25 cellular contexts compared by ENCODE assay signal in the genomic region with DNA sequence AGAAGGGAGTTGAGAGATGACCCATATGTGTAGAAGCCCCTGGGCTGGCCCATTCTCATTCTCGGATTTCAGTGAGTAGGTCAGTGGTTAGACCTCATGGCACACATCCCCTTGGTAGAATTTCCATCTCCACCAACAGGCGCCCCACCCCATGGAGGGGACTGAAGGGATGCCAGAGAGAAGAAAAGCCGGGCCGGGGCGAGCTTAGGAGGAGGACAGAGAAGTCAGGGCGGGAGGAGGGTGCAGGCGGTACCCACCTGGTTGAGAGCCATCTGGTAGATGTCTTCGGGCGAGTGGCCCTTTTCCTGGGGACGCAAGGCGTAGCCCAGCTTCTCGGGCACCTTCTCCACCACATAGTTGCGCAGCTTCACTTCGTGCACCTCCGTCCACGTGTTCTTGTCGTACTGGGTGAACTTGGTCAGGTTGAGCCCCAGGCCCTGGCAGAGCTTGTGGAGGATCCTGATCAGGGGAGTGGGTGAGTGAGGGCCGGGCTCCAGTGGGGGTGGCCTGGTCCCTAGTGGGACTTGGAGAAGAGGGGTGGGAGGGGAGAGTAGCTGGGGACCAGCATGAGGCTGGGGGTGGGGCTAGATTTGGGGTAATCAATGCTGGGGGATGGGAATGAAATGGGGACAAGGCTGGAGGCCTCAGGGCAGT. TPM values are rescaled to one million over a fixed set of nuclear protein-coding genes. Genes with fewer than 3 reads are reported as not detected.
DNase-seq lines count a peak whose midpoint lies in the region; ATAC-seq and TF ChIP-seq lines count a peak whose summit lies in the region.
"Had no signal": no experiment of that assay in that cellular context is flagged by ENCODE, and none has a peak within 500 bp of the region (broad histone marks: within the 10 kb centered on the region; RNA-seq: fewer than 3 reads in every experiment).

No MANE protein-coding gene starts in this region.

- no peaks in the 10 kb centered on the region for H3K27me3 Mint-ChIP-seq in activated T-helper 17 cell treated with anti-CD3 and anti-CD28 coated beads, Interleukin-2, amount 50 U/mL, for 72 hours

- ATAC-seq in activated naive CD4-positive, alpha-beta T cell treated with anti-CD3 and anti-CD28 coated beads, Interleukin-2, amount 50 U/mL, for 72 hours: no peak
- ATAC-seq in activated T-helper 17 cell treated with anti-CD3 and anti-CD28 coated beads, Interleukin-2, amount 50 U/mL, for 72 hours (replicated peaks): peak; percentile 10
- ATAC-seq in stimulated activated effector memory CD8-positive, alpha-beta T cell treated with anti-CD3 and anti-CD28 coated beads, Interleukin-12 subunit alpha, Interleukin-12 subunit beta, amount 100 ng/mL, for 72 hours: peak; percentile 5
- ATAC-seq: heart right ventricle had no signal

- WGBS in spleen, 5 donors: 82 to 95% (median 91%) methylated on average over 18 of the region's 18 CpGs

- TF ChIP-seq CTCF in GM12865 (IDR thresholded peaks at IDR 0.05; ENCODE audit: insufficient read depth, low read depth, low read length, missing control alignments) (no peak), spleen (IDR thresholded peaks at IDR 0.05 in 8 of 11, conservative IDR thresholded peaks at IDR 0.05 in 3 of 11) (no peak)

- peak; percentile 20 for DNase-seq in activated naive CD4-positive, alpha-beta T cell treated with Interleukin-2 at 50 U/mL for 16 hours
- DNase-seq in activated naive CD4-positive, alpha-beta T cell treated with anti-CD3 and anti-CD28 coated beads, Interleukin-2, amount 50 U/mL, for 72 hours (ENCODE audit: low spot score in 2 of 2): no peak
- DNase-seq in GM12865 (ENCODE audit: low read depth) (peak; percentile 68), spleen (no peak), NCI-H1105 treated with DMSO at 0.1 percent for 48 hours (lab: John Stamatoyannopoulos, UW) (no peak)
- no peak for DNase-seq in stimulated activated effector memory CD8-positive, alpha-beta T cell treated with anti-CD3 and anti-CD28 coated beads, Interleukin-12 subunit alpha, Interleukin-12 subunit beta, amount 100 ng/mL, for 72 hours (ENCODE audit: low spot score in 2 of 2)
- DNase-seq: effector CD8-positive, alpha-beta T cell; foreskin fibroblast; GM23248; heart right ventricle; HFFc6; NCI-H1092; NCI-H1930; NCI-H226; nucleus accumbens; RPMI8226; SK-N-SH; stimulated activated CD4-positive, alpha-beta T cell treated with anti-CD3 and anti-CD28 coated beads, Interleukin-1b, Interleukin-23, amount 100 ng/mL, for 48 hours; testis; uterus; WERI-Rb-1 had no signal

- peak overlapping the region in 1 of 2 donors; percentile 88 for H3K27ac Mint-ChIP-seq in activated naive CD4-positive, alpha-beta T cell treated with anti-CD3 and anti-CD28 coated beads, Interleukin-2, amount 50 U/mL, for 72 hours
- peak overlapping the region; percentile 99 for H3K27ac Mint-ChIP-seq in activated T-helper 17 cell treated with anti-CD3 and anti-CD28 coated beads, Interleukin-2, amount 50 U/mL, for 72 hours
- peak overlapping the region; percentile 99 for H3K27ac Mint-ChIP-seq in stimulated activated effector memory CD8-positive, alpha-beta T cell treated with anti-CD3 and anti-CD28 coated beads, Interleukin-12 subunit alpha, Interleukin-12 subunit beta, amount 100 ng/mL, for 72 hours
- H3K27ac Mint-ChIP-seq: brain; HFFc6; T-helper 2 cell treated with Interferon-gamma antibody and Interleukin-4, amounts not matched to agents 5 μg/mL and 100 μg/mL, for 36 hours had no signal

- H3K4me3 ChIP-seq in GM12865 (ENCODE audit: low read depth, low read length): peak overlapping the region; percentile 83
- H3K4me3 ChIP-seq in spleen: no peak overlapping the region
- H3K4me3 ChIP-seq: GM23248, heart right ventricle, skin epidermis, testis, uterus had no signal

- intact Hi-C loops in spleen (cut with DNase I; ENCODE audit: low total_unique reads): no loop called here

- H3K36me3 Mint-ChIP-seq in activated naive CD4-positive, alpha-beta T cell treated with anti-CD3 and anti-CD28 coated beads, Interleukin-2, amount 50 U/mL, for 72 hours: peaks cover 0 to 12% of the 10 kb centered on the region in 2 donors
- H3K36me3 Mint-ChIP-seq in activated T-helper 17 cell treated with anti-CD3 and anti-CD28 coated beads, Interleukin-2, amount 50 U/mL, for 72 hours (ENCODE audit: low read depth): peaks cover 89% of the 10 kb centered on the region
- no peaks in the 10 kb centered on the region for H3K36me3 Mint-ChIP-seq in stimulated activated effector memory CD8-positive, alpha-beta T cell treated with anti-CD3 and anti-CD28 coated beads, Interleukin-12 subunit alpha, Interleukin-12 subunit beta, amount 100 ng/mL, for 72 hours

- H3K4me3 Mint-ChIP-seq in activated T-helper 17 cell treated with anti-CD3 and anti-CD28 coated beads, Interleukin-2, amount 50 U/mL, for 72 hours: peak overlapping the region; percentile 93
- peak overlapping the region; percentile 92 for H3K4me3 Mint-ChIP-seq in stimulated activated effector memory CD8-positive, alpha-beta T cell treated with anti-CD3 and anti-CD28 coated beads, Interleukin-12 subunit alpha, Interleukin-12 subunit beta, amount 100 ng/mL, for 72 hours
- H3K4me3 Mint-ChIP-seq: brain; HFFc6; T-helper 2 cell treated with Interferon-gamma antibody and Interleukin-4, amounts not matched to agents 5 μg/mL and 100 μg/mL, for 36 hours had no signal

- no peaks in the 10 kb centered on the region for H3K9me3 Mint-ChIP-seq in activated naive CD4-positive, alpha-beta T cell treated with anti-CD3 and anti-CD28 coated beads, Interleukin-2, amount 50 U/mL, for 72 hours
- H3K9me3 Mint-ChIP-seq in activated T-helper 17 cell treated with anti-CD3 and anti-CD28 coated beads, Interleukin-2, amount 50 U/mL, for 72 hours: no peaks in the 10 kb centered on the region
- H3K9me3 Mint-ChIP-seq in stimulated activated effector memory CD8-positive, alpha-beta T cell treated with anti-CD3 and anti-CD28 coated beads, Interleukin-12 subunit alpha, Interleukin-12 subunit beta, amount 100 ng/mL, for 72 hours: no peaks in the 10 kb centered on the region
- H3K9me3 Mint-ChIP-seq: HFFc6; T-helper 2 cell treated with Interferon-gamma antibody and Interleukin-4, amounts not matched to agents 5 μg/mL and 100 μg/mL, for 36 hours had no signal

- H3K27ac ChIP-seq in spleen: no peak overlapping the region
- H3K27ac ChIP-seq: GM23248, testis, uterus, WERI-Rb-1 had no signal

- no peak for TF ChIP-seq POLR2A in spleen (IDR thresholded peaks at IDR 0.05)

- peaks cover 44% of the 10 kb centered on the region for H3K4me1 Mint-ChIP-seq in activated T-helper 17 cell treated with anti-CD3 and anti-CD28 coated beads, Interleukin-2, amount 50 U/mL, for 72 hours
- H3K4me1 Mint-ChIP-seq in stimulated activated effector memory CD8-positive, alpha-beta T cell treated with anti-CD3 and anti-CD28 coated beads, Interleukin-12 subunit alpha, Interleukin-12 subunit beta, amount 100 ng/mL, for 72 hours: peaks cover 84% of the 10 kb centered on the region

- H3K9me3 ChIP-seq in spleen: no peaks in the 10 kb centered on the region
- H3K9me3 ChIP-seq: heart right ventricle, SK-N-SH, testis, uterus had no signal

- peaks cover 0 to 10% (median 0%) of the 10 kb centered on the region in 7 donors for H3K27me3 ChIP-seq in spleen (replicated peaks in 1 of 7)
- H3K27me3 ChIP-seq: testis, uterus had no signal

- H3K36me3 ChIP-seq in spleen: peaks cover 0 to 3% (median 0%) of the 10 kb centered on the region in 6 donors
- H3K36me3 ChIP-seq: heart right ventricle, uterus, WERI-Rb-1 had no signal

- peaks cover 26 to 69% (median 51%) of the 10 kb centered on the region in 6 donors for H3K4me1 ChIP-seq in spleen
- H3K4me1 ChIP-seq: testis, uterus had no signal

RNA-seq across cellular contexts. Expression of gene IL4I1, which starts 2.5 kb away (rescaled TPM):
- total RNA-seq in activated naive CD4-positive, alpha-beta T cell treated with anti-CD3 and anti-CD28 coated beads, Interleukin-2, amount 50 U/mL, for 72 hours: 10 to 100 TPM in 1 of 2 donors, 1 to 10 TPM in 1; 6.3 to 11.1 TPM
- 100 to 1,000 TPM in 1 of 2 donors, 10 to 100 TPM in 1; 42.0 to 177 TPM for total RNA-seq in activated T-helper 17 cell treated with anti-CD3 and anti-CD28 coated beads, Interleukin-2, amount 50 U/mL, for 72 hours
- total RNA-seq in spleen: 10 to 100 TPM in 1 of 7 donors, 1 to 10 TPM in 6; 1.1 to 20.2 (median 2.8) TPM
- 1 to 10 TPM; 3.9 to 9.3 (median 6.4) TPM for polyA plus RNA-seq in spleen
- total RNA-seq: GM23248 had no signal

RNA-seq across cellular contexts. Expression of gene TBC1D17, which starts 16.6 kb away (rescaled TPM):
- 10 to 100 TPM; 28.8 to 53.0 TPM for total RNA-seq in activated naive CD4-positive, alpha-beta T cell treated with anti-CD3 and anti-CD28 coated beads, Interleukin-2, amount 50 U/mL, for 72 hours
- total RNA-seq in activated T-helper 17 cell treated with anti-CD3 and anti-CD28 coated beads, Interleukin-2, amount 50 U/mL, for 72 hours: 10 to 100 TPM; 21.4 to 57.4 TPM
- total RNA-seq in spleen: 10 to 100 TPM; 26.8 to 53.5 (median 38.2) TPM
- polyA plus RNA-seq in spleen: 10 to 100 TPM; 20.8 to 39.8 (median 34.9) TPM

RNA-seq across cellular contexts. Expression of gene AKT1S1, which starts 17.0 kb away (rescaled TPM):
- total RNA-seq in activated naive CD4-positive, alpha-beta T cell treated with anti-CD3 and anti-CD28 coated beads, Interleukin-2, amount 50 U/mL, for 72 hours: 10 to 100 TPM; 16.9 to 34.4 TPM
- total RNA-seq in activated T-helper 17 cell treated with anti-CD3 and anti-CD28 coated beads, Interleukin-2, amount 50 U/mL, for 72 hours: 10 to 100 TPM; 33.8 to 72.8 TPM
- 10 to 100 TPM in 6 of 7 donors, 1 to 10 TPM in 1; 8.7 to 27.8 (median 20.1) TPM for total RNA-seq in spleen
- polyA plus RNA-seq in spleen: 10 to 100 TPM; 11.6 to 24.8 (median 13.9) TPM

RNA-seq across cellular contexts. Expression of gene PNKP, which starts 26.8 kb away (rescaled TPM):
- 100 to 1,000 TPM in 1 of 2 donors, 10 to 100 TPM in 1; 90.6 to 119 TPM for total RNA-seq in activated naive CD4-positive, alpha-beta T cell treated with anti-CD3 and anti-CD28 coated beads, Interleukin-2, amount 50 U/mL, for 72 hours
- 100 to 1,000 TPM; 100 to 111 TPM for total RNA-seq in activated T-helper 17 cell treated with anti-CD3 and anti-CD28 coated beads, Interleukin-2, amount 50 U/mL, for 72 hours
- total RNA-seq in spleen: 100 to 1,000 TPM in 5 of 7 donors, 10 to 100 TPM in 2; 80.9 to 203 (median 111) TPM
- 100 to 1,000 TPM in 1 of 3 donors, 10 to 100 TPM in 2; 36.6 to 135 (median 66.2) TPM for polyA plus RNA-seq in spleen

RNA-seq across cellular contexts. Expression of gene ATF5, which starts 34.9 kb away (rescaled TPM):
- total RNA-seq in activated naive CD4-positive, alpha-beta T cell treated with anti-CD3 and anti-CD28 coated beads, Interleukin-2, amount 50 U/mL, for 72 hours: 10 to 100 TPM in 1 of 2 donors, 1 to 10 TPM in 1; 7.7 to 13.2 TPM
- total RNA-seq in activated T-helper 17 cell treated with anti-CD3 and anti-CD28 coated beads, Interleukin-2, amount 50 U/mL, for 72 hours: 10 to 100 TPM; 26.0 to 28.6 TPM
- total RNA-seq in spleen: 10 to 100 TPM; 10.2 to 45.8 (median 22.8) TPM
- 10 to 100 TPM; 14.6 to 36.6 (median 16.8) TPM for polyA plus RNA-seq in spleen

Comparison
In these comparisons a context has a peak if more than half of its experiments do, and no peak if none do; other contexts are left out.
1. DNase-seq: peak in activated naive CD4-positive, alpha-beta T cell treated with Interleukin-2 at 50 U/mL for 16 hours (single experiment) and GM12865 (single experiment); none in activated naive CD4-positive, alpha-beta T cell treated with anti-CD3 and anti-CD28 coated beads, Interleukin-2, amount 50 U/mL, for 72 hours (0 of 2), stimulated activated effector memory CD8-positive, alpha-beta T cell treated with anti-CD3 and anti-CD28 coated beads, Interleukin-12 subunit alpha, Interleukin-12 subunit beta, amount 100 ng/mL, for 72 hours (0 of 2), spleen (single experiment) and NCI-H1105 treated with DMSO at 0.1 percent for 48 hours (single experiment).
2. ATAC-seq: peak in activated T-helper 17 cell treated with anti-CD3 and anti-CD28 coated beads, Interleukin-2, amount 50 U/mL, for 72 hours (single experiment) and stimulated activated effector memory CD8-positive, alpha-beta T cell treated with anti-CD3 and anti-CD28 coated beads, Interleukin-12 subunit alpha, Interleukin-12 subunit beta, amount 100 ng/mL, for 72 hours (single experiment); none in activated naive CD4-positive, alpha-beta T cell treated with anti-CD3 and anti-CD28 coated beads, Interleukin-2, amount 50 U/mL, for 72 hours (0 of 2).